Comparison of ENCODE assay signal across 8 cellular contexts in genomic region chr6:144095134-144096002, GRCh38. TPM values are rescaled to one million over a fixed set of nuclear protein-coding genes. Genes with fewer than 3 reads are reported as not detected.
A peak's percentile ranks its signal among the peaks of the same experiment; 100 is the strongest.
DNase-seq lines count a peak whose midpoint lies in the region; ATAC-seq, FAIRE-seq and TF ChIP-seq lines count a peak whose summit lies in the region.

Gene SF3B5, minus strand, starts transcription at chr6:144095573. Its CDS starts 76 bp downstream, at chr6:144095497.

- H3K79me2 ChIP-seq in Loucy (ENCODE audit: insufficient read depth, low read length): peaks cover 24% of the 10 kb centered on the region

- peak within 1 kb of the TSS; percentile 77 for H3K9ac ChIP-seq in Loucy (ENCODE audit: low read depth, low read length, poor library complexity, severe bottlenecking)

- POLR2A ChIA-PET in naive thymus-derived CD8-positive, alpha-beta T cell (lab: Charles Lee): interaction anchor here (0.5 to 4.2 kb wide), 9 partner anchors 31 to 645 kb away, joined by 3 to 50 read pairs (median 5); partner anchors contain the start of genes ADAT2, LTV1 and PEX3

- no peaks in the 10 kb centered on the region for H3F3A ChIP-seq in Loucy (ENCODE audit: low read depth)

- TF ChIP-seq POLR2A in H54 (IDR thresholded peaks at IDR 0.05; ENCODE audit: low read depth, low read length): peak; percentile 82
- TF ChIP-seq POLR2A in Raji (IDR thresholded peaks at IDR 0.05; ENCODE audit: insufficient read depth, low read depth, low read length): peak; percentile 89

- peaks cover 17% of the 10 kb centered on the region for H4K20me1 ChIP-seq in Loucy (ENCODE audit: insufficient read depth, low read length, poor library complexity, severe bottlenecking)

- peaks cover 0 to 6% (median 0%) of the 10 kb centered on the region in 3 donors for H3K36me3 Mint-ChIP-seq in naive thymus-derived CD8-positive, alpha-beta T cell

- ATAC-seq in naive thymus-derived CD8-positive, alpha-beta T cell: peak; percentile 93 to 96

- DNase-seq in EL (peak; percentile 100), H54 (ENCODE audit: insufficient read length, low spot score) (peak; percentile 51), fibroblast of mammary gland (ENCODE audit: low read depth) (peak; percentile 100)
- DNase-seq in activated T-helper 9 cell treated with anti-CD3 and anti-CD28 coated beads, Interleukin-2, amount 50 U/mL, for 16 hours (ENCODE audit: low read depth): peak; percentile 94
- peak; percentile 86 to 99 (median 97) for DNase-seq in naive thymus-derived CD8-positive, alpha-beta T cell
- peak; percentile 92 to 98 (median 96) for DNase-seq in stimulated activated naive CD4-positive, alpha-beta T cell (lab: John Stamatoyannopoulos, UW)

- FAIRE-seq in H54 (lab: Jason Lieb, UNC): peak; percentile 93

- no peaks in the 10 kb centered on the region for H3K27me3 ChIP-seq in Loucy (ENCODE audit: insufficient read depth, low read length, poor library complexity, severe bottlenecking)

- no peaks in the 10 kb centered on the region for H3K9me2 ChIP-seq in Loucy (replicated peaks; ENCODE audit: low read depth, low read length)

- no peaks in the 10 kb centered on the region for H3K27me3 Mint-ChIP-seq in naive thymus-derived CD8-positive, alpha-beta T cell

- TF ChIP-seq CTCF in Loucy (conservative IDR thresholded peaks at IDR 0.05; ENCODE audit: low read length) (no peak), fibroblast of mammary gland (conservative IDR thresholded peaks at IDR 0.05; ENCODE audit: control insufficient read depth, insufficient read depth, low read depth, low read length) (no peak)

- no peaks in the 10 kb centered on the region for H3K9me3 ChIP-seq in Loucy (ENCODE audit: insufficient read depth, low read depth, low read length)

- H3K27ac Mint-ChIP-seq in naive thymus-derived CD8-positive, alpha-beta T cell: peak within 1 kb of the TSS; percentile 93 to 99 (median 98)

- H3K9me3 Mint-ChIP-seq in naive thymus-derived CD8-positive, alpha-beta T cell: no peaks in the 10 kb centered on the region

- H3K36me3 ChIP-seq in Loucy (ENCODE audit: insufficient read depth, low read length): no peaks in the 10 kb centered on the region

- H3K4me1 Mint-ChIP-seq in naive thymus-derived CD8-positive, alpha-beta T cell: peaks cover 11 to 31% (median 25%) of the 10 kb centered on the region in 4 donors

- H3K4me3 ChIP-seq in Loucy (ENCODE audit: low read length, poor library complexity, severe bottlenecking) (peak within 1 kb of the TSS; percentile 88), fibroblast of mammary gland (ENCODE audit: control insufficient read depth, low read depth, low read length) (peak within 1 kb of the TSS; percentile 98)

- peak within 1 kb of the TSS; percentile 85 for H3K4me2 ChIP-seq in Loucy (ENCODE audit: low read depth, low read length, poor library complexity, severe bottlenecking)

- peak within 1 kb of the TSS; percentile 97 for H2AFZ ChIP-seq in Loucy (ENCODE audit: low read length)

- H3K4me1 ChIP-seq in Loucy (ENCODE audit: insufficient read depth, low read length, poor library complexity, severe bottlenecking): peaks cover 20% of the 10 kb centered on the region

- peak within 1 kb of the TSS; percentile 91 to 99 (median 98) for H3K4me3 Mint-ChIP-seq in naive thymus-derived CD8-positive, alpha-beta T cell

RNA-seq across cellular contexts. Expression of gene SF3B5, which starts in this region (rescaled TPM):
- 10 to 100 TPM; 94.8 to 95.3 TPM for total RNA-seq in naive thymus-derived CD8-positive, alpha-beta T cell
- 100 to 1,000 TPM; 390 to 417 (median 416) TPM for polyA plus RNA-seq in naive thymus-derived CD8-positive, alpha-beta T cell

Comparison
In these comparisons a context has a peak if more than half of its experiments do, and no peak if none do; other contexts are left out.
1. Peak in every context shown above with its lines: DNase-seq, ATAC-seq and H3K4me3 ChIP-seq.